Comparison of ENCODE assay signal across 7 cellular contexts in genomic region chr7:127587663-127588018, GRCh38. TPM values are rescaled to one million over a fixed set of nuclear protein-coding genes. Genes with fewer than 3 reads are reported as not detected.
A peak's percentile ranks its signal among the peaks of the same experiment; 100 is the strongest.
DNase-seq lines count a peak whose midpoint lies in the region; ATAC-seq and TF ChIP-seq lines count a peak whose summit lies in the region.
"Had no signal": no experiment of that assay in that cellular context is flagged by ENCODE, and none has a peak within 500 bp of the region (broad histone marks: within the 10 kb centered on the region; RNA-seq: fewer than 3 reads in every experiment).

No MANE protein-coding gene starts in this region.

- peak overlapping the region; percentile 92 for H3K4me3 ChIP-seq in thoracic aorta

- H3K4me3 Mint-ChIP-seq in T-helper 2 cell treated with Interferon-gamma antibody and Interleukin-4, amounts not matched to agents 5 μg/mL and 100 μg/mL, for 36 hours = peak overlapping the region; percentile 93

- ATAC-seq in left cardiac atrium (no peak), thoracic aorta (ENCODE audit: insufficient number of reproducible peaks, low FRiP score, low read depth) (no peak), GM21619 (IDR thresholded peaks at IDR 0.05; ENCODE audit: unreplicated experiment) (no peak), GM19324 (IDR thresholded peaks at IDR 0.05; ENCODE audit: low FRiP score, unreplicated experiment) (no peak)

- intact Hi-C loops in left cardiac atrium (cut with DNase I) = loop anchor here in 1 of 2 donors (5.0 to 10.0 kb wide), 3 partner anchors 65 to 447 kb away; partner anchors contain the start of genes LRRC4, SND1 and ZNF800

- no peaks in the 10 kb centered on the region for H3K9me3 Mint-ChIP-seq in T-helper 2 cell treated with Interferon-gamma antibody and Interleukin-4, amounts not matched to agents 5 μg/mL and 100 μg/mL, for 36 hours

- DNase-seq in T-helper 2 cell treated with Interferon-gamma antibody and Interleukin-4, amounts not matched to agents 5 μg/mL and 100 μg/mL, for 36 hours (ENCODE audit: low spot score) = no peak
- DNase-seq in T-helper 2 cell (no peak), left cardiac atrium (peak; percentile 36), thoracic aorta (ENCODE audit: low spot score) (no peak)

- no peaks in the 10 kb centered on the region for H3K27me3 Mint-ChIP-seq in T-helper 2 cell treated with Interferon-gamma antibody and Interleukin-4, amounts not matched to agents 5 μg/mL and 100 μg/mL, for 36 hours (ENCODE audit: low read depth)

- TF ChIP-seq CTCF in thoracic aorta (IDR thresholded peaks at IDR 0.05) = no peak

- H3K27ac Mint-ChIP-seq in T-helper 2 cell treated with Interferon-gamma antibody and Interleukin-4, amounts not matched to agents 5 μg/mL and 100 μg/mL, for 36 hours = no peak overlapping the region

- H3K27me3 ChIP-seq in thoracic aorta (replicated peaks; ENCODE audit: insufficient read depth) = no peaks in the 10 kb centered on the region

- peaks cover 32% of the 10 kb centered on the region for H3K36me3 Mint-ChIP-seq in T-helper 2 cell treated with Interferon-gamma antibody and Interleukin-4, amounts not matched to agents 5 μg/mL and 100 μg/mL, for 36 hours (ENCODE audit: low read depth)

- no peaks in the 10 kb centered on the region for H3K9me3 ChIP-seq in thoracic aorta

- peak overlapping the region; percentile 86 to 87 for H3K27ac ChIP-seq in thoracic aorta

- peaks cover 24% of the 10 kb centered on the region for H3K36me3 ChIP-seq in thoracic aorta

- H3K4me1 ChIP-seq in thoracic aorta (ENCODE audit: control insufficient read depth in 1 of 2, low read depth in 2 of 2) = peaks cover 25 to 50% of the 10 kb centered on the region in 2 donors

- peaks cover 41% of the 10 kb centered on the region for H3K4me1 Mint-ChIP-seq in T-helper 2 cell treated with Interferon-gamma antibody and Interleukin-4, amounts not matched to agents 5 μg/mL and 100 μg/mL, for 36 hours (ENCODE audit: low read depth)

RNA-seq across cellular contexts. Expression of gene ARF5, which starts 0.6 kb away (rescaled TPM):
- total RNA-seq in left cardiac atrium (10 to 100 TPM; 72.2 to 91.1 TPM), thoracic aorta (100 to 1,000 TPM; 107 to 165 TPM)

RNA-seq across cellular contexts. Expression of gene GCC1, which starts 2.2 kb away (rescaled TPM):
- total RNA-seq in left cardiac atrium = 1 to 10 TPM; 7.9 to 9.0 TPM
- 10 to 100 TPM; 13.5 to 17.7 TPM for total RNA-seq in thoracic aorta

RNA-seq across cellular contexts. Expression of gene FSCN3, which starts 5.9 kb away (rescaled TPM):
- total RNA-seq in left cardiac atrium (under 1 TPM in 1 of 2 donors, not detected in 1; 0.99 TPM), thoracic aorta (1 to 10 TPM in 1 of 2 donors, not detected in 1; 2.0 TPM)

RNA-seq across cellular contexts. Expression of gene PAX4, which starts 30.3 kb away (rescaled TPM):
- total RNA-seq in left cardiac atrium = not detected
- not detected for total RNA-seq in thoracic aorta
- total RNA-seq: ureter had no signal
